Comparison of ENCODE assay signal across 1 cellular context in the genomic region with DNA sequence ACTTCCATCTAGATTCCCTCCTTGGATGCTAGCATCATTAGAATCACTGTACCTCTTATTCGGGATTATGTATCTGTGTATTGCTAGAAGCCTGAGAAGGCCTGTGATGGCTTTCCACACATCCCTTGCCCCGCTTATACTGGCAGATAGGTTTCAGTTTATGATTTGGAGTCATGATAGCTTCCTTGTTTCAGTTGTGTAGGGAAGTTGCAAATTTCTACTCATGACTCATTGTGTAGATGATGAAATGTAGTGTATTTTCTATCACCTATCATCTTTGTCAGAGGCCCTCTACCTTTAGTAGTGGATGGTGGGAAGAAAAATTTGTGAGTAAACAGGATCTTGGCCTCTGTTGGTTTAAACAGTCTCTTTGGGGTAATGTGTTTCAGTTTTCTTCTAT.
TF ChIP-seq lines count a peak whose summit lies in the region.

No MANE protein-coding gene starts in this region.

TF ChIP-seq in SK-N-SH treated with all-trans-retinoic acid at 6 μM for 48 hours, 23 proteins besides CTCF, POLR2A, EP300 and RAD21 (continued from another document):
- TF ChIP-seq, protein P1, sequence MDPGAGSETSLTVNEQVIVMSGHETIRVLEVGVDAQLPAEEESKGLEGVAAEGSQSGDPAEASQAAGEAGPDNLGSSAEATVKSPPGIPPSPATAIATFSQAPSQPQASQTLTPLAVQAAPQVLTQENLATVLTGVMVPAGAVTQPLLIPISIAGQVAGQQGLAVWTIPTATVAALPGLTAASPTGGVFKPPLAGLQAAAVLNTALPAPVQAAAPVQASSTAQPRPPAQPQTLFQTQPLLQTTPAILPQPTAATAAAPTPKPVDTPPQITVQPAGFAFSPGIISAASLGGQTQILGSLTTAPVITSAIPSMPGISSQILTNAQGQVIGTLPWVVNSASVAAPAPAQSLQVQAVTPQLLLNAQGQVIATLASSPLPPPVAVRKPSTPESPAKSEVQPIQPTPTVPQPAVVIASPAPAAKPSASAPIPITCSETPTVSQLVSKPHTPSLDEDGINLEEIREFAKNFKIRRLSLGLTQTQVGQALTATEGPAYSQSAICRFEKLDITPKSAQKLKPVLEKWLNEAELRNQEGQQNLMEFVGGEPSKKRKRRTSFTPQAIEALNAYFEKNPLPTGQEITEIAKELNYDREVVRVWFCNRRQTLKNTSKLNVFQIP (CRISPR knock-in tag; IDR thresholded peaks at IDR 0.05; ENCODE audit: borderline replicate concordance, low read depth) = no peak
- TF ChIP-seq ZC3H10 (CRISPR knock-in tag; IDR thresholded peaks at IDR 0.05) (no peak), PATZ1 (CRISPR knock-in tag; IDR thresholded peaks at IDR 0.05; ENCODE audit: borderline replicate concordance) (no peak), TCF4 (CRISPR knock-in tag; IDR thresholded peaks at IDR 0.05; ENCODE audit: borderline replicate concordance) (no peak), ISL1 (CRISPR knock-in tag; IDR thresholded peaks at IDR 0.05) (no peak), CSDC2 (CRISPR knock-in tag; IDR thresholded peaks at IDR 0.05) (no peak), SNAI2 (CRISPR knock-in tag; IDR thresholded peaks at IDR 0.05) (no peak), OSR1 (CRISPR knock-in tag; IDR thresholded peaks at IDR 0.05) (no peak), BACH2 (CRISPR knock-in tag; IDR thresholded peaks at IDR 0.05; ENCODE audit: borderline replicate concordance) (no peak), CREB5 (CRISPR knock-in tag; IDR thresholded peaks at IDR 0.05; ENCODE audit: low read depth) (no peak), ZNF70 (CRISPR knock-in tag; IDR thresholded peaks at IDR 0.05) (no peak), ZFP3 (CRISPR knock-in tag; IDR thresholded peaks at IDR 0.05) (no peak), ZFP30 (CRISPR knock-in tag; IDR thresholded peaks at IDR 0.05) (no peak), TOX (CRISPR knock-in tag; IDR thresholded peaks at IDR 0.05; ENCODE audit: borderline replicate concordance) (no peak), ZNF8 (CRISPR knock-in tag; IDR thresholded peaks at IDR 0.05) (no peak)
TF ChIP-seq in SK-N-SH treated with all-trans-retinoic acid at 6 μM for 48 hours: peak in this region for 0.
